ENCODE assay signal across 14 cellular contexts in genomic region chr3:111769110-111769509, GRCh38.
DNase-seq lines count a peak whose midpoint lies in the region; ATAC-seq and TF ChIP-seq lines count a peak whose summit lies in the region.
"Had no signal": no experiment of that assay in that cellular context is flagged by ENCODE, and none has a peak within 500 bp of the region (broad histone marks: within the 10 kb centered on the region; RNA-seq: fewer than 3 reads in every experiment).

No MANE protein-coding gene starts in this region.

- TF ChIP-seq POLR2A in IMR-90 (IDR thresholded peaks at IDR 0.05; ENCODE audit: low read depth, low read length), result no peak

- no peaks in the 10 kb centered on the region for H4K20me1 ChIP-seq in IMR-90 (ENCODE audit: insufficient read depth, low read length)

- H3K79me1 ChIP-seq in IMR-90 (ENCODE audit: low read depth in 1 of 2, low read length in 2 of 2), result no peaks in the 10 kb centered on the region

- H3K9me3 ChIP-seq in IMR-90 (ENCODE audit: control insufficient read depth, insufficient read depth, low read length) (no peaks in the 10 kb centered on the region), liver (ENCODE audit: control insufficient read depth in 4 of 4, low read length in 3 of 4) (no peaks in the 10 kb centered on the region), skeletal muscle tissue (ENCODE audit: control insufficient read depth in 3 of 3, low read length in 3 of 3) (no peaks in the 10 kb centered on the region)

- no peak overlapping the region for H2AFZ ChIP-seq in IMR-90 (replicated peaks; ENCODE audit: low read length, poor library complexity)

- peaks cover 3% of the 10 kb centered on the region; the same call in 1 of the 2 replicates for H3K27me3 ChIP-seq in IMR-90 (ENCODE audit: control insufficient read depth, insufficient read depth, low read length)
- H3K27me3 ChIP-seq in liver (ENCODE audit: control insufficient read depth in 4 of 4, insufficient read depth in 4 of 4, low read length in 3 of 4), result no peaks in the 10 kb centered on the region
- no peaks in the 10 kb centered on the region for H3K27me3 ChIP-seq in skeletal muscle tissue (ENCODE audit: control insufficient read depth in 3 of 3, insufficient read depth in 3 of 3, low read length in 3 of 3)

- H2AK9ac ChIP-seq in IMR-90 (replicated peaks; ENCODE audit: low read depth, low read length, poor library complexity), result no peak overlapping the region

- intact Hi-C loops in IMR-90 (cut with micrococcal nuclease), result no loop called here

- TF ChIP-seq RAD21 in IMR-90 (IDR thresholded peaks at IDR 0.05; ENCODE audit: low read length) (no peak), liver (IDR thresholded peaks at IDR 0.05) (peak; percentile 53 to 60)

- POLR2A ChIA-PET in IMR-90 (lab: Charles Lee; ENCODE audit: unreplicated experiment), result no interaction called here

- H4K91ac ChIP-seq in IMR-90 (ENCODE audit: insufficient read depth, low read depth, low read length), result 0 out of 2 replicates have a peak overlapping the region, but pooled peaks have one; percentile 25

- no TSS peak for BruUV-seq in IMR-90 (replicated peaks; lab: Mats Ljungman, UMichigan)

- no peak overlapping the region for H2AK5ac ChIP-seq in IMR-90 (ENCODE audit: low read depth, low read length)

- H3K18ac ChIP-seq in IMR-90 (ENCODE audit: low read depth, low read length), result no peak overlapping the region; the same call in 1 of the 2 replicates

- in situ Hi-C loops in IMR-90 (cut with MboI; ENCODE audit: low sequenced_read_pairs), result no loop called here

- no peak overlapping the region for H3K27ac Mint-ChIP-seq in activated T-cell treated with anti-CD3 and anti-CD28 coated beads, Interleukin-2, amount 50 U/mL, for 72 hours
- H3K27ac Mint-ChIP-seq: WTC11 had no signal

- H3K4ac ChIP-seq in IMR-90 (ENCODE audit: low read depth, low read length), result 0 out of 2 replicates have a peak overlapping the region, but pooled peaks have one; percentile 8

- H4K5ac ChIP-seq in IMR-90 (ENCODE audit: low read depth, low read length), result no peak overlapping the region

- no peak for DNase-seq in IMR-90
- DNase-seq in epithelial cell of prostate (ENCODE audit: low read depth, low spot score), result no peak
- DNase-seq in activated CD4-positive, alpha-beta T cell treated with anti-CD3 and anti-CD28 coated beads, Interleukin-2, amount 50 U/mL, for 1 hour, result no peak
- no peak for DNase-seq in activated T-cell treated with anti-CD3 and anti-CD28 coated beads, Interleukin-2, amount 50 U/mL, for 72 hours
- DNase-seq: activated gamma-delta T cell; KG1; NCI-H1417 treated with DMSO at 0.1 percent for 48 hours; NCI-H446 treated with DMSO at 0.1 percent for 48 hours; stimulated activated CD4-positive, alpha-beta T cell treated with anti-CD3 and anti-CD28 coated beads, Interleukin-15, amount 100 ng/mL, for 24 hours had no signal

- no peak overlapping the region for H4K8ac ChIP-seq in IMR-90 (ENCODE audit: low read depth in 2 of 2, low read length in 2 of 2)

- no peak overlapping the region for H3K56ac ChIP-seq in IMR-90 (ENCODE audit: extremely low read depth, insufficient read depth, low read length)

- H3K4me2 ChIP-seq in IMR-90 (ENCODE audit: low read depth, low read length), result no peak overlapping the region

- H3K36me3 ChIP-seq in IMR-90 (ENCODE audit: control insufficient read depth, insufficient read depth, low read length) (no peaks in the 10 kb centered on the region), liver (ENCODE audit: control insufficient read depth in 4 of 4, insufficient read depth in 3 of 4, low read depth in 1 of 4, low read length in 3 of 4) (no peaks in the 10 kb centered on the region), skeletal muscle tissue (ENCODE audit: control insufficient read depth in 3 of 3, insufficient read depth in 3 of 3, low read length in 3 of 3) (no peaks in the 10 kb centered on the region)

- peaks cover 4% of the 10 kb centered on the region for H3K4me1 Mint-ChIP-seq in activated T-cell treated with anti-CD3 and anti-CD28 coated beads, Interleukin-2, amount 50 U/mL, for 72 hours (ENCODE audit: low read depth)
- H3K4me1 Mint-ChIP-seq: WTC11 had no signal

- no peak overlapping the region for H2BK15ac ChIP-seq in IMR-90 (ENCODE audit: low read depth, low read length)

- 0 out of 2 replicates have a peak overlapping the region, but pooled peaks have one; percentile 1 for H3K23ac ChIP-seq in IMR-90 (ENCODE audit: low read depth, low read length)

- H3K9me1 ChIP-seq in IMR-90 (ENCODE audit: insufficient read depth, low read length), result 0 out of 2 replicates have a peak, but pooled peaks cover 2% of the 10 kb centered on the region

- no peak overlapping the region for H2BK5ac ChIP-seq in IMR-90 (ENCODE audit: low read depth, low read length, poor library complexity, severe bottlenecking)

- H3K14ac ChIP-seq in IMR-90 (replicated peaks; ENCODE audit: low read depth, low read length), result 0 out of 2 replicates have a peak overlapping the region, but pooled peaks have one; percentile 10

- H3K4me1 ChIP-seq in IMR-90 (ENCODE audit: control insufficient read depth, insufficient read depth, low read length), result peaks cover 11% of the 10 kb centered on the region
- H3K4me1 ChIP-seq in liver (ENCODE audit: control insufficient read depth in 4 of 4, insufficient read depth in 4 of 4, low read length in 3 of 4), result peaks cover 11 to 71% (median 44%) of the 10 kb centered on the region in 4 donors
- peaks cover 7 to 16% (median 13%) of the 10 kb centered on the region in 3 donors for H3K4me1 ChIP-seq in skeletal muscle tissue (ENCODE audit: control insufficient read depth in 3 of 3, insufficient read depth in 3 of 3, low read length in 3 of 3)

- H3K36me3 Mint-ChIP-seq in activated T-cell treated with anti-CD3 and anti-CD28 coated beads, Interleukin-2, amount 50 U/mL, for 72 hours (ENCODE audit: insufficient read depth in 2 of 2), result no peaks in the 10 kb centered on the region
- H3K36me3 Mint-ChIP-seq: WTC11 had no signal

- no peak overlapping the region for H2BK20ac ChIP-seq in IMR-90 (ENCODE audit: low read depth, low read length)

- TF ChIP-seq CTCF in IMR-90 (conservative IDR thresholded peaks at IDR 0.05; ENCODE audit: low read depth, low read length), result no peak
- peak; percentile 32 for TF ChIP-seq CTCF in liver (IDR thresholded peaks at IDR 0.05; ENCODE audit: low read depth, low read length, missing input control)

- no peak overlapping the region for H3K4me3 Mint-ChIP-seq in activated T-cell treated with anti-CD3 and anti-CD28 coated beads, Interleukin-2, amount 50 U/mL, for 72 hours
- H3K4me3 Mint-ChIP-seq: WTC11 had no signal

- dilution Hi-C loops in IMR-90 (cut with HindIII; ENCODE audit: low sequenced_read_pairs, unreplicated experiment), result no loop called here

- no peak overlapping the region for H3K9ac ChIP-seq in IMR-90 (ENCODE audit: low read depth, low read length)
- H3K9ac ChIP-seq in liver (ENCODE audit: low read depth in 1 of 2, low read length in 2 of 2), result peak overlapping the region in 1 of 2 donors; percentile 2
- no peak overlapping the region for H3K9ac ChIP-seq in skeletal muscle tissue (ENCODE audit: low read depth in 1 of 3, low read length in 3 of 3)

- ATAC-seq in IMR-90 (ENCODE audit: low read depth) (peak; percentile 17), GM18520 (IDR thresholded peaks at IDR 0.05; ENCODE audit: unreplicated experiment) (no peak), GM21786 (IDR thresholded peaks at IDR 0.05; ENCODE audit: unreplicated experiment) (no peak)
- ATAC-seq in activated T-cell treated with anti-CD3 and anti-CD28 coated beads, Interleukin-2, amount 50 U/mL, for 72 hours (replicated peaks in 1 of 2), result no peak
- ATAC-seq: WTC11 had no signal

- H3K9me3 Mint-ChIP-seq in activated T-cell treated with anti-CD3 and anti-CD28 coated beads, Interleukin-2, amount 50 U/mL, for 72 hours, result no peaks in the 10 kb centered on the region
- H3K9me3 Mint-ChIP-seq: WTC11 had no signal

- CTCF ChIA-PET in IMR-90 (lab: Yijun Ruan, JAX), result no interaction called here

- H3K27me3 Mint-ChIP-seq in activated T-cell treated with anti-CD3 and anti-CD28 coated beads, Interleukin-2, amount 50 U/mL, for 72 hours (ENCODE audit: low read depth), result no peaks in the 10 kb centered on the region

- H3K27ac ChIP-seq in IMR-90 (ENCODE audit: insufficient read depth, low read length), result no peak overlapping the region
- H3K27ac ChIP-seq in epithelial cell of prostate, result peak overlapping the region; percentile 58
- peak overlapping the region; percentile 85 to 89 for H3K27ac ChIP-seq in liver (ENCODE audit: low read depth in 1 of 2, low read length in 2 of 2)
- H3K27ac ChIP-seq in skeletal muscle tissue (ENCODE audit: low read depth, low read length), result peak overlapping the region; percentile 51

- no peak overlapping the region for H3K4me3 ChIP-seq in IMR-90 (ENCODE audit: insufficient read depth, low read depth, low read length)
- no peak overlapping the region for H3K4me3 ChIP-seq in liver (ENCODE audit: low read depth in 1 of 3, low read length in 3 of 3)
- H3K4me3 ChIP-seq in skeletal muscle tissue (ENCODE audit: low read length in 3 of 3), result no peak overlapping the region

- H2BK120ac ChIP-seq in IMR-90 (ENCODE audit: low read depth, low read length), result no peak overlapping the region

TF ChIP-seq in IMR-90, 13 proteins besides CTCF, POLR2A, EP300 and RAD21 (continues in another document):
- TF ChIP-seq MAFK (IDR thresholded peaks at IDR 0.05; ENCODE audit: low read depth, low read length) (no peak), CHD1 (IDR thresholded peaks at IDR 0.05; ENCODE audit: low read depth, low read length) (no peak), SMC3 (IDR thresholded peaks at IDR 0.05; ENCODE audit: low read depth, low read length) (no peak), RFX5 (IDR thresholded peaks at IDR 0.05; ENCODE audit: low read depth, low read length) (no peak)

TF ChIP-seq in liver, 16 proteins besides CTCF, POLR2A, EP300 and RAD21 (continues in another document):
- TF ChIP-seq FOXA1 (IDR thresholded peaks at IDR 0.05) (no peak), JUND (IDR thresholded peaks at IDR 0.05) (peak; percentile 78 to 86), GABPA (IDR thresholded peaks at IDR 0.05 in 1 of 2, conservative IDR thresholded peaks at IDR 0.05 in 1 of 2) (no peak), HNF4G (IDR thresholded peaks at IDR 0.05) (peak; percentile 84), YY1 (IDR thresholded peaks at IDR 0.05) (peak; percentile 83), EGR1 (IDR thresholded peaks at IDR 0.05; ENCODE audit: low read depth in 2 of 2) (peak in 1 of 2 donors; percentile 53), ATF3 (IDR thresholded peaks at IDR 0.05) (peak; percentile 54)
